In genomic region chr22:22357024-22357868, GRCh38 we compare ENCODE assay signal across 8 cellular contexts.
DNase-seq lines count a peak whose midpoint lies in the region; ATAC-seq and TF ChIP-seq lines count a peak whose summit lies in the region.

No MANE protein-coding gene starts in this region.

- H3K27ac ChIP-seq in Peyer's patch, result peak overlapping the region in 1 of 4 donors; percentile 65
- H3K27ac ChIP-seq in osteoblast (ENCODE audit: low read depth, low read length), result no peak overlapping the region
- H3K27ac ChIP-seq in transverse colon, result no peak overlapping the region

- no peaks in the 10 kb centered on the region for H3K36me3 Mint-ChIP-seq in activated T-cell treated with anti-CD3 and anti-CD28 coated beads, Interleukin-2, amount 50 U/mL, for 72 hours (ENCODE audit: insufficient read depth in 2 of 2)

- in situ Hi-C loops in transverse colon (cut with MboI; ENCODE audit: low pct_ligation_motif_present in 1 of 4, low pct_unique_long_range_greater_than_20kb in 1 of 4, low sequenced_read_pairs in 3 of 4), result no loop called here

- intact Hi-C loops in transverse colon (cut with DNase I; ENCODE audit: low total_unique reads), result no loop called here

- TF ChIP-seq EP300 in transverse colon (IDR thresholded peaks at IDR 0.05; ENCODE audit: low read depth), result no peak

- H3K9me3 ChIP-seq in Peyer's patch (no peaks in the 10 kb centered on the region), osteoblast (ENCODE audit: low read depth, low read length) (no peaks in the 10 kb centered on the region), transverse colon (no peaks in the 10 kb centered on the region)

- TF ChIP-seq POLR2A in Peyer's patch (IDR thresholded peaks at IDR 0.05) (no peak), transverse colon (IDR thresholded peaks at IDR 0.05) (no peak)

- peak; percentile 85 for ATAC-seq in GM21423 (IDR thresholded peaks at IDR 0.05; ENCODE audit: unreplicated experiment)
- peak; percentile 94 to 95 for ATAC-seq in activated T-cell treated with anti-CD3 and anti-CD28 coated beads, Interleukin-2, amount 50 U/mL, for 72 hours (replicated peaks in 1 of 2)

- H3K27me3 Mint-ChIP-seq in activated T-cell treated with anti-CD3 and anti-CD28 coated beads, Interleukin-2, amount 50 U/mL, for 72 hours (ENCODE audit: low read depth), result peaks cover 28% of the 10 kb centered on the region

- H4K20me1 ChIP-seq in osteoblast (ENCODE audit: insufficient read depth, low read length), result no peaks in the 10 kb centered on the region

- H3K79me2 ChIP-seq in osteoblast (ENCODE audit: insufficient read depth, low read length), result no peaks in the 10 kb centered on the region

- H3K36me3 ChIP-seq in Peyer's patch (no peaks in the 10 kb centered on the region), osteoblast (ENCODE audit: insufficient read depth, low read length) (no peaks in the 10 kb centered on the region), transverse colon (no peaks in the 10 kb centered on the region)

- no peaks in the 10 kb centered on the region for H3K27me3 ChIP-seq in Peyer's patch
- peaks cover 7% of the 10 kb centered on the region for H3K27me3 ChIP-seq in osteoblast (ENCODE audit: insufficient read depth, low read length)
- H3K27me3 ChIP-seq in transverse colon, result no peaks in the 10 kb centered on the region

- H3K4me3 Mint-ChIP-seq in activated T-cell treated with anti-CD3 and anti-CD28 coated beads, Interleukin-2, amount 50 U/mL, for 72 hours, result peak overlapping the region; percentile 8 to 50

- H3K4me1 Mint-ChIP-seq in activated T-cell treated with anti-CD3 and anti-CD28 coated beads, Interleukin-2, amount 50 U/mL, for 72 hours (ENCODE audit: low read depth), result peaks cover 7% of the 10 kb centered on the region

- no peak overlapping the region for H3K4me3 ChIP-seq in Peyer's patch
- no peak overlapping the region for H3K4me3 ChIP-seq in foreskin fibroblast (ENCODE audit: low read depth in 1 of 2, low read length in 2 of 2)
- H3K4me3 ChIP-seq in osteoblast (ENCODE audit: insufficient read depth, low read length), result no peak overlapping the region
- no peak overlapping the region for H3K4me3 ChIP-seq in transverse colon

- peaks cover 0 to 4% (median 0%) of the 10 kb centered on the region in 4 donors for H3K4me1 ChIP-seq in Peyer's patch
- H3K4me1 ChIP-seq in osteoblast (ENCODE audit: insufficient read depth, low read length), result no peaks in the 10 kb centered on the region
- peaks cover 0 to 3% (median 0%) of the 10 kb centered on the region in 4 donors for H3K4me1 ChIP-seq in transverse colon

- no peaks in the 10 kb centered on the region for H3K9me3 Mint-ChIP-seq in activated T-cell treated with anti-CD3 and anti-CD28 coated beads, Interleukin-2, amount 50 U/mL, for 72 hours

- peak; percentile 74 for TF ChIP-seq CTCF in LNCAP (IDR thresholded peaks at IDR 0.05)
- TF ChIP-seq CTCF in Peyer's patch (IDR thresholded peaks at IDR 0.05), result peak; percentile 63 to 76 (median 67)
- peak; percentile 62 for TF ChIP-seq CTCF in foreskin fibroblast (IDR thresholded peaks at IDR 0.05; ENCODE audit: low read depth, low read length)
- peak; percentile 71 for TF ChIP-seq CTCF in osteoblast (IDR thresholded peaks at IDR 0.05; ENCODE audit: extremely low read depth, low read depth, low read length)
- TF ChIP-seq CTCF in transverse colon (IDR thresholded peaks at IDR 0.05), result peak; percentile 48 to 65 (median 59)

- DNase-seq in COLO668 (lab: John Stamatoyannopoulos, UW; ENCODE audit: unreplicated experiment) (peak; percentile 94), Peyer's patch (peak; percentile 78 to 94 (median 91)), foreskin fibroblast (peak; percentile 28 to 76), osteoblast (ENCODE audit: insufficient read length, low spot score, missing footprints) (peak; percentile 84), transverse colon (peak; percentile 89)
- peak; percentile 87 for DNase-seq in activated T-cell treated with anti-CD3 and anti-CD28 coated beads, Interleukin-2, amount 50 U/mL, for 72 hours

- H3K27ac Mint-ChIP-seq in activated T-cell treated with anti-CD3 and anti-CD28 coated beads, Interleukin-2, amount 50 U/mL, for 72 hours, result no peak overlapping the region

- no peak overlapping the region for H3K4me2 ChIP-seq in osteoblast (ENCODE audit: insufficient read depth, low read length)

- no peak overlapping the region for H2AFZ ChIP-seq in osteoblast (ENCODE audit: low read length)

- 10% methylated on average over 12 of the region's 14 CpGs; no CpG with 5 or more reads in 1 of the 2 donors for WGBS in transverse colon (ENCODE audit: low coverage in 1 of 2), 2 donors
